ENCODE assay signal across 17 cellular contexts in genomic region chr2:156703628-156704027, GRCh38.
A peak's percentile ranks its signal among the peaks of the same experiment; 100 is the strongest.
DNase-seq lines count a peak whose midpoint lies in the region; ATAC-seq and TF ChIP-seq lines count a peak whose summit lies in the region.
"Had no signal": no experiment of that assay in that cellular context is flagged by ENCODE, and none has a peak within 500 bp of the region (broad histone marks: within the 10 kb centered on the region; RNA-seq: fewer than 3 reads in every experiment).

No MANE protein-coding gene starts in this region.

- peaks cover 3% of the 10 kb centered on the region for H3K27me3 Mint-ChIP-seq in activated T-helper 2 cell treated with anti-CD3 and anti-CD28 coated beads, Interferon-gamma antibody, Interleukin-2, Interleukin-4, amounts not matched to agents 10 μg/mL and 5 μg/mL and 100 μg/mL, durations not matched to agents 14 hours and 24 hours and 36 hours (ENCODE audit: low read depth)
- H3K27me3 Mint-ChIP-seq: B cell had no signal

- no peak overlapping the region for H3K4me3 Mint-ChIP-seq in activated T-helper 2 cell treated with anti-CD3 and anti-CD28 coated beads, Interferon-gamma antibody, Interleukin-2, Interleukin-4, amounts not matched to agents 10 μg/mL and 5 μg/mL and 100 μg/mL, durations not matched to agents 14 hours and 24 hours and 36 hours (ENCODE audit: low read depth)
- H3K4me3 Mint-ChIP-seq: B cell; CD4-positive, alpha-beta T cell had no signal

- H3K27ac ChIP-seq in right atrium auricular region (peak overlapping the region in 1 of 2 donors; percentile 55), left ventricle myocardium inferior (replicated peaks) (peak overlapping the region; percentile 46)
- H3K27ac ChIP-seq: 22Rv1 had no signal

- H3K27me3 ChIP-seq in right atrium auricular region, result no peaks in the 10 kb centered on the region
- H3K27me3 ChIP-seq in left ventricle myocardium inferior (ENCODE audit: low read depth), result no peaks in the 10 kb centered on the region

- H3K9me3 ChIP-seq in right atrium auricular region, result no peaks in the 10 kb centered on the region
- no peaks in the 10 kb centered on the region for H3K9me3 ChIP-seq in left ventricle myocardium inferior (replicated peaks)
- H3K9me3 ChIP-seq: HAP-1 had no signal

- ATAC-seq in Right ventricle myocardium inferior (peak; percentile 72), sciatic nerve (peak; percentile 86)

- intact Hi-C loops in Right ventricle myocardium inferior (cut with DNase I) (no loop called here), left ventricle myocardium inferior (cut with micrococcal nuclease) (no loop called here), sciatic nerve (cut with DNase I) (no loop called here)
- intact Hi-C loops in activated T-helper 2 cell treated with anti-CD3 and anti-CD28 coated beads, Interferon-gamma antibody, Interleukin-2, Interleukin-4, amounts not matched to agents 10 μg/mL and 5 μg/mL and 100 μg/mL, durations not matched to agents 14 hours and 24 hours and 36 hours (cut with micrococcal nuclease), result no loop called here

- no peak overlapping the region for H3K4me3 ChIP-seq in right atrium auricular region
- H3K4me3 ChIP-seq in left ventricle myocardium inferior, result no peak overlapping the region
- H3K4me3 ChIP-seq: HAP-1 had no signal

- TF ChIP-seq CTCF in right atrium auricular region (IDR thresholded peaks at IDR 0.05) (no peak), left ventricle myocardium inferior (IDR thresholded peaks at IDR 0.05; ENCODE audit: borderline replicate concordance) (no peak)

- no peaks in the 10 kb centered on the region for H3K36me3 Mint-ChIP-seq in activated T-helper 2 cell treated with anti-CD3 and anti-CD28 coated beads, Interferon-gamma antibody, Interleukin-2, Interleukin-4, amounts not matched to agents 10 μg/mL and 5 μg/mL and 100 μg/mL, durations not matched to agents 14 hours and 24 hours and 36 hours (ENCODE audit: low read depth)

- DNase-seq in Right ventricle myocardium inferior (ENCODE audit: missing footprints) (no peak), right atrium auricular region (ENCODE audit: low spot score) (no peak), left ventricle myocardium inferior (no peak), sciatic nerve (ENCODE audit: low spot score) (no peak), NCI-H226 (no peak), 8988T (no peak)
- no peak for DNase-seq in activated T-helper 2 cell treated with anti-CD3 and anti-CD28 coated beads, Interferon-gamma antibody, Interleukin-2, Interleukin-4, amounts not matched to agents 10 μg/mL and 5 μg/mL and 100 μg/mL, durations not matched to agents 14 hours and 24 hours and 36 hours (ENCODE audit: low spot score)
- DNase-seq: C1 segment of cervical spinal cord; CD4-positive, alpha-beta T cell; COR-L47; DND-41; GDM1; GOT3; IMR-90 had no signal

- H3K4me1 ChIP-seq in right atrium auricular region (peaks cover 0 to 19% of the 10 kb centered on the region in 2 donors), left ventricle myocardium inferior (peaks cover 22% of the 10 kb centered on the region)

- H3K4me1 Mint-ChIP-seq in activated T-helper 2 cell treated with anti-CD3 and anti-CD28 coated beads, Interferon-gamma antibody, Interleukin-2, Interleukin-4, amounts not matched to agents 10 μg/mL and 5 μg/mL and 100 μg/mL, durations not matched to agents 14 hours and 24 hours and 36 hours (ENCODE audit: low read depth), result no peaks in the 10 kb centered on the region
- H3K4me1 Mint-ChIP-seq: B cell had no signal

- H3K36me3 ChIP-seq in right atrium auricular region (no peaks in the 10 kb centered on the region), left ventricle myocardium inferior (no peaks in the 10 kb centered on the region)
- H3K36me3 ChIP-seq: HAP-1 had no signal

- no peak overlapping the region for H3K27ac Mint-ChIP-seq in activated T-helper 2 cell treated with anti-CD3 and anti-CD28 coated beads, Interferon-gamma antibody, Interleukin-2, Interleukin-4, amounts not matched to agents 10 μg/mL and 5 μg/mL and 100 μg/mL, durations not matched to agents 14 hours and 24 hours and 36 hours
- H3K27ac Mint-ChIP-seq: B cell; CD4-positive, alpha-beta T cell had no signal

- no peaks in the 10 kb centered on the region for H3K9me3 Mint-ChIP-seq in activated T-helper 2 cell treated with anti-CD3 and anti-CD28 coated beads, Interferon-gamma antibody, Interleukin-2, Interleukin-4, amounts not matched to agents 10 μg/mL and 5 μg/mL and 100 μg/mL, durations not matched to agents 14 hours and 24 hours and 36 hours
- H3K9me3 Mint-ChIP-seq: CD4-positive, alpha-beta T cell had no signal
